In the genomic region with DNA sequence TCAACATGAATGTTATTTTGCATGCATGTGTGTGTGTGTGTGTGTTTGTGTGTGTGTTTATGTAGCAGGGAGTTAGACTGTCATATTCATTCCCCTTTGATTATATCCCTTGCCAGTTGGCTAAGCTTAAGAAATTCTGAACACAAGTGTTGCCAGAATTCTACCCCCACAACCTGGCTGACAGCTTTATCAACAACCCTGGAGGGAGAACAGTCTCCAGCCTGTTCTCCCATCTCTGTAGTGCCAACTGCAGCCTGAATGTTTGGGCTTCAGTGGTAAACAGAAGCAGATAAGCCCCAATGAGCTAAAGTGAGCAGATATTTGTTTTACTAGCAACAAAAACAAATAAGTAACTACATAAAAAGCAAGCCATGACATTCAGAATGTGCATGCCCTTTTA, we compare ENCODE assay signal across 13 cellular contexts.
"Had no signal": no experiment of that assay in that cellular context is flagged by ENCODE, and none has a peak within 500 bp of the region (broad histone marks: within the 10 kb centered on the region; RNA-seq: fewer than 3 reads in every experiment).

No MANE protein-coding gene starts in this region.

- H3K36me3 Mint-ChIP-seq: activated naive CD4-positive, alpha-beta T cell treated with anti-CD3 and anti-CD28 coated beads, Interleukin-2, amount 50 U/mL, for 72 hours had no signal

- H3K9me3 ChIP-seq: gastroesophageal sphincter, upper lobe of left lung had no signal

- H3K4me3 ChIP-seq: gastroesophageal sphincter, smooth muscle cell, upper lobe of left lung had no signal

- H3K4me1 ChIP-seq: upper lobe of left lung had no signal

- DNase-seq: activated CD4-positive, alpha-beta T cell treated with anti-CD3 and anti-CD28 coated beads, Interleukin-2, amount 10 ng/mL, durations not matched to agents 24 days and 14 days; activated CD4-positive, CD25-positive, alpha-beta regulatory T cell; activated CD8-positive, alpha-beta memory T cell treated with anti-CD3 and anti-CD28 coated beads, Interleukin-2, amount 50 U/mL, for 48 hours; activated gamma-delta T cell; activated T-cell treated with anti-CD3 and anti-CD28 coated beads, Interleukin-2, amount 50 U/mL, for 72 hours; brain microvascular endothelial cell; effector memory CD4-positive, alpha-beta T cell; kidney; stimulated activated naive CD8-positive, alpha-beta T cell treated with anti-CD3 and anti-CD28 coated beads, Interleukin-15, Interleukin-2, amounts not matched to agents 100 U/mL and 50 U/mL, for 24 hours; upper lobe of left lung had no signal

- H3K27ac ChIP-seq: brain microvascular endothelial cell, upper lobe of left lung had no signal

- H3K4me1 Mint-ChIP-seq: activated CD4-positive, alpha-beta T cell treated with anti-CD3 and anti-CD28 coated beads, Interleukin-2, amount 10 ng/mL, durations not matched to agents 24 days and 14 days had no signal

- H3K36me3 ChIP-seq: brain microvascular endothelial cell, gastroesophageal sphincter, upper lobe of left lung had no signal

- H3K4me2 ChIP-seq: smooth muscle cell had no signal

- H3K4me3 Mint-ChIP-seq: activated CD4-positive, alpha-beta T cell treated with anti-CD3 and anti-CD28 coated beads, Interleukin-2, amount 10 ng/mL, durations not matched to agents 24 days and 14 days; activated T-cell treated with anti-CD3 and anti-CD28 coated beads, Interleukin-2, amount 50 U/mL, for 72 hours had no signal

- H3K27me3 ChIP-seq: brain microvascular endothelial cell, gastroesophageal sphincter, upper lobe of left lung had no signal

- H3K27ac Mint-ChIP-seq: activated CD4-positive, alpha-beta T cell treated with anti-CD3 and anti-CD28 coated beads, Interleukin-2, amount 10 ng/mL, durations not matched to agents 24 days and 14 days; activated naive CD4-positive, alpha-beta T cell treated with anti-CD3 and anti-CD28 coated beads, Interleukin-2, amount 50 U/mL, for 72 hours; activated T-cell treated with anti-CD3 and anti-CD28 coated beads, Interleukin-2, amount 50 U/mL, for 72 hours had no signal

- H3K9me3 Mint-ChIP-seq: activated CD4-positive, alpha-beta T cell treated with anti-CD3 and anti-CD28 coated beads, Interleukin-2, amount 10 ng/mL, durations not matched to agents 24 days and 14 days; activated naive CD4-positive, alpha-beta T cell treated with anti-CD3 and anti-CD28 coated beads, Interleukin-2, amount 50 U/mL, for 72 hours; activated T-cell treated with anti-CD3 and anti-CD28 coated beads, Interleukin-2, amount 50 U/mL, for 72 hours had no signal
